ENCODE assay signal across 17 cellular contexts in the genomic region with DNA sequence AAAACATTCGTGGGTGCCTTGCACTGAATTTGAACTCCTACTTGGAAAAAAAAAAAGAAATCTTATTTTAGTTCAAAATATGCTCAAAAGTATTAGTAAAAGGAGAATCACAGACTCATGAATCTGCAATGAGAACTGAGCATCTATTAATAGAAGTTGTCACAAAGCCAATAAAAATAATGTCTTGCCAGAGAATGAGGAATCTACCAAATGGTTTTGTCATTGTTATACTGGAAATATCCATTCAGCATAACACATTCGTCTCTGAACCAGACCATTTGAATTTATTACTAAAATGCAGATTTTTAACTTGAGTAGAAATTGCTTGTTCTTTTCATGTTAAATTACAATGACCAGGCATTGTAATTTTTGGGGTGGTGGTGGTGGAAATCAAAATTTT. TPM values are rescaled to one million over a fixed set of nuclear protein-coding genes. Genes with fewer than 3 reads are reported as not detected.
DNase-seq lines count a peak whose midpoint lies in the region; ATAC-seq, FAIRE-seq and TF ChIP-seq lines count a peak whose summit lies in the region.
"Had no signal": no experiment of that assay in that cellular context is flagged by ENCODE, and none has a peak within 500 bp of the region (broad histone marks: within the 10 kb centered on the region; RNA-seq: fewer than 3 reads in every experiment).

No MANE protein-coding gene starts in this region.

- H3K36me3 ChIP-seq in heart right ventricle (no peaks in the 10 kb centered on the region), ascending aorta (no peaks in the 10 kb centered on the region), upper lobe of right lung (no peaks in the 10 kb centered on the region)
- H3K36me3 ChIP-seq: cardiac muscle cell, thyroid gland had no signal

- peak; percentile 43 for FAIRE-seq in H54 (lab: Jason Lieb, UNC)

- WGBS in heart right ventricle, 2 donors = 38 to 45% methylated on average over 2 of the region's 2 CpGs

- H3K9me3 ChIP-seq in heart right ventricle (no peaks in the 10 kb centered on the region), ascending aorta (no peaks in the 10 kb centered on the region), upper lobe of right lung (no peaks in the 10 kb centered on the region)
- H3K9me3 ChIP-seq: thyroid gland had no signal

- no peak overlapping the region for H3K4me3 ChIP-seq in astrocyte of the spinal cord (ENCODE audit: low read depth, low read length)
- H3K4me3 ChIP-seq in heart right ventricle = no peak overlapping the region
- H3K4me3 ChIP-seq in ascending aorta = no peak overlapping the region
- no peak overlapping the region for H3K4me3 ChIP-seq in upper lobe of right lung
- H3K4me3 ChIP-seq: cardiac muscle cell, thyroid gland had no signal

- in situ Hi-C loops in astrocyte of the spinal cord (cut with HindIII; ENCODE audit: low sequenced_read_pairs) = no loop called here

- intact Hi-C loops in heart right ventricle (cut with DNase I) = loop anchor here in 3 of 10 donors (5.0 to 10.0 kb wide), 4 partner anchors 37 to 73 kb away; no protein-coding TSS in a partner anchor
- intact Hi-C loops in ascending aorta (cut with DNase I) = no loop called here
- intact Hi-C loops in upper lobe of right lung (cut with DNase I) = no loop called here

- H3K27me3 ChIP-seq in heart right ventricle (no peaks in the 10 kb centered on the region), ascending aorta (no peaks in the 10 kb centered on the region), upper lobe of right lung (no peaks in the 10 kb centered on the region)
- H3K27me3 ChIP-seq: cardiac muscle cell, thyroid gland had no signal

- H3K4me1 ChIP-seq in heart right ventricle (peaks cover 6 to 60% (median 43%) of the 10 kb centered on the region in 9 donors), ascending aorta (peaks cover 0 to 6% of the 10 kb centered on the region in 2 donors), upper lobe of right lung (peaks cover 17% of the 10 kb centered on the region)
- H3K4me1 ChIP-seq: thyroid gland had no signal

- peak overlapping the region; percentile 9 for H3K27ac ChIP-seq in 22Rv1
- H3K27ac ChIP-seq in heart right ventricle = peak overlapping the region in 6 of 10 donors; percentile 21 to 85 (median 45)
- peak overlapping the region in 1 of 2 donors; percentile 21 for H3K27ac ChIP-seq in ascending aorta
- H3K27ac ChIP-seq in upper lobe of right lung = no peak overlapping the region
- H3K27ac ChIP-seq: cardiac muscle cell, RWPE1 had no signal

- no peak for TF ChIP-seq POLR2A in H54 (IDR thresholded peaks at IDR 0.05; ENCODE audit: low read depth, low read length)

- DNase-seq in H54 (ENCODE audit: insufficient read length, low spot score) = no peak
- peak; percentile 81 for DNase-seq in astrocyte of the spinal cord (ENCODE audit: low read depth, low spot score)
- no peak for DNase-seq in heart right ventricle
- no peak for DNase-seq in NCI-H2081 treated with DMSO at 0.1 percent for 48 hours (lab: John Stamatoyannopoulos, UW)
- DNase-seq in ascending aorta (ENCODE audit: low spot score in 2 of 2) = no peak
- no peak for DNase-seq in HK-2 (ENCODE audit: unreplicated experiment)
- no peak for DNase-seq in upper lobe of right lung
- DNase-seq: ACHN; activated CD4-positive, alpha-beta T cell treated with anti-CD3 and anti-CD28 coated beads, Interleukin-2, amount 10 ng/mL, durations not matched to agents 7 days and 5 days; DMS 273 treated with DMSO at 0.1 percent for 48 hours; midbrain; NCI-H1105; NCI-H526; thyroid gland had no signal

- peak in 5 of 8 donors; percentile 35 to 67 (median 51) for ATAC-seq in heart right ventricle
- ATAC-seq in upper lobe of right lung = no peak

- TF ChIP-seq CTCF in 22Rv1 (IDR thresholded peaks at IDR 0.05) (no peak), astrocyte of the spinal cord (IDR thresholded peaks at IDR 0.05; ENCODE audit: low read depth, low read length) (no peak), heart right ventricle (IDR thresholded peaks at IDR 0.05) (no peak), ascending aorta (IDR thresholded peaks at IDR 0.05) (no peak), upper lobe of right lung (IDR thresholded peaks at IDR 0.05) (no peak)

RNA-seq across cellular contexts. Expression of a gene that starts 11.6 kb away (rescaled TPM):
- total RNA-seq in heart right ventricle (10 to 100 TPM; 27.0 to 49.0 (median 40.7) TPM), ascending aorta (49.5 TPM), upper lobe of right lung (196 TPM)
- 10 to 100 TPM; 13.6 to 27.1 TPM for polyA plus RNA-seq in heart right ventricle
- total RNA-seq: activated CD4-positive, alpha-beta T cell treated with anti-CD3 and anti-CD28 coated beads, Interleukin-2, amount 10 ng/mL, durations not matched to agents 7 days and 5 days had no signal
